ENCODE assay signal across 9 cellular contexts in the genomic region with DNA sequence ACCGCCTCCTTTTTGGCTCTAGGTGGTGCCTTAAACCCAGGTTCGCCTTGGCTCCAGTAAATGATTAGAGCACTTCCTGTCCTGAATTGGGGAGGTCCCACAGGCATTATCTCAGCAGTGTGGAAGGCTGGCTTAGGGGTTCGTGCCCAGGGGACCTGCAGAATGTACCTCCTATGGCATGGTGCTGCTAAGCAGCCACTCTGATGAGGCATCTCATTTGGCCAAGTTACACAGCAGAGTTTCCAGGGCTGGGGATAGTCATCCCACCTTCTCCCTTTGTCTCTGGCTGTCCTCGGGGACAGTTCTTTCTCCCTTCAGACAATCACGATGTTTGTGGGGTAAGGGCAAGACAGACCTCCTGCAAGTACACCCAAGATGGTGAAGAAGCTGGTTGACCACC.
"Had no signal": no experiment of that assay in that cellular context is flagged by ENCODE, and none has a peak within 500 bp of the region (broad histone marks: within the 10 kb centered on the region; RNA-seq: fewer than 3 reads in every experiment).

No MANE protein-coding gene starts in this region.

- H3K27ac ChIP-seq: GM23248 had no signal

- H3K4me3 Mint-ChIP-seq: H9, HFFc6 had no signal

- H2AFZ ChIP-seq: GM23248 had no signal

- H3K4me3 ChIP-seq: GM23248, HAP-1 had no signal

- H3K27ac Mint-ChIP-seq: H9, HFFc6 had no signal

- DNase-seq: GM23248, GOT3, H7, H9, HCEC 1CT, HFFc6 had no signal

- H3K4me1 ChIP-seq: HAP-1 had no signal

- FAIRE-seq: H54 had no signal

- ATAC-seq: HCT116 had no signal

- H3K36me3 ChIP-seq: HAP-1 had no signal

- H3K9ac ChIP-seq: GM23248 had no signal
